8 cellular contexts compared by ENCODE assay signal in genomic region chr22:49976439-49977175, GRCh38. TPM values are rescaled to one million over a fixed set of nuclear protein-coding genes. Genes with fewer than 3 reads are reported as not detected.
A peak's percentile ranks its signal among the peaks of the same experiment; 100 is the strongest.
DNase-seq lines count a peak whose midpoint lies in the region; ATAC-seq and TF ChIP-seq lines count a peak whose summit lies in the region.

No MANE protein-coding gene starts in this region.

- ATAC-seq in GM21717 (IDR thresholded peaks at IDR 0.05; ENCODE audit: unreplicated experiment) = peak; percentile 44
- ATAC-seq in activated CD4-positive, CD25-positive, alpha-beta regulatory T cell treated with anti-CD3 and anti-CD28 coated beads, Interleukin-2, amount 50 U/mL, for 24 hours = peak; percentile 68 to 73
- ATAC-seq in left colon = peak; percentile 5

- DNase-seq in left colon (no peak), amniotic stem cell (lab: John Stamatoyannopoulos, UW) (no peak), pons (ENCODE audit: low spot score) (no peak), DMS114 treated with DMSO at 0.1 percent for 48 hours (lab: John Stamatoyannopoulos, UW; ENCODE audit: unreplicated experiment) (no peak), NCI-H748 (lab: John Stamatoyannopoulos, UW; ENCODE audit: unreplicated experiment) (no peak)

- intact Hi-C loops in left colon (cut with DNase I, micrococcal nuclease) = no loop called here

- no peak for TF ChIP-seq CTCF in 22Rv1 (IDR thresholded peaks at IDR 0.05)

- peak overlapping the region; percentile 33 for H3K27ac ChIP-seq in 22Rv1

RNA-seq across cellular contexts. Expression of gene PIM3, which starts 16.0 kb away (rescaled TPM):
- total RNA-seq in left colon = 100 to 1,000 TPM in 1 of 2 donors, 10 to 100 TPM in 1; 45.6 to 201 TPM

RNA-seq across cellular contexts. Expression of gene IL17REL, which starts 36.0 kb away (rescaled TPM):
- total RNA-seq in left colon = under 1 TPM; 0.17 to 0.31 TPM

RNA-seq across cellular contexts. Expression of gene CRELD2, which starts 58.2 kb away (rescaled TPM):
- 10 to 100 TPM; 36.7 to 53.8 TPM for total RNA-seq in left colon

RNA-seq across cellular contexts. Expression of gene ALG12, which starts 58.4 kb away (rescaled TPM):
- 10 to 100 TPM; 22.8 to 27.9 TPM for total RNA-seq in left colon

Comparison
In these comparisons a context has a peak if more than half of its experiments do, and no peak if none do; other contexts are left out.
1. ATAC-seq: peak in every context shown above with its lines; median percentile 70 in activated CD4-positive, CD25-positive, alpha-beta regulatory T cell treated with anti-CD3 and anti-CD28 coated beads, Interleukin-2, amount 50 U/mL, for 24 hours; 44 in GM21717; 5 in left colon.